Comparison of ENCODE assay signal across 9 cellular contexts in the genomic region with DNA sequence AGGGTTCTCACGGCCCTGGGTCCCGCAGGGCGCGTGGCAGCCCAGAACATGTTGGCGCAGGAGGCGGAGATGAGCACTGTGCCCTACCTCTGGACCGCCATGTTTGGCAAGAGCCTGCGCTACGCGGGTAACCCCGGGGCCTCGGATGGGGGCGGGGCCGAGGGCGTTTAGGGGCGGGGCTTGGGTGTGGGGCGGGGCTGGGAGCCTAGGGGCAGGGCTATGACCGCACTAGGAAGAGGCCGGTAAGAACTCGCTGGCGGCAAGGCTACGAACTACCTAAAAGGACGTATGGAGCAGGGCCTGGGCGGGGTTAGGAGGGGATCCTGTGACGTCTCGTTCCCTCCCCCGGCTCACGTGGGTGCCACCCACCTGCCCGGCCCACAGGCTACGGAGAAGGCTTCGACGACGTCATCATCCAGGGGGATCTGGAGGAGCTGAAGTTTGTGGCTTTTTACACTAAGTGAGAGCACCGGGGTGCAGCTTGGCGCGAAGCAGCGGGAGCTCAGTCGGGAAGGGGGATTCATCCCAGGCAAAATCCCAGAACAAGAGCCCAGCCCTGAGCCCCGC. TPM values are rescaled to one million over a fixed set of nuclear protein-coding genes. Genes with fewer than 3 reads are reported as not detected.
A peak's percentile ranks its signal among the peaks of the same experiment; 100 is the strongest.
DNase-seq lines count a peak whose midpoint lies in the region; ATAC-seq, FAIRE-seq and TF ChIP-seq lines count a peak whose summit lies in the region.
"Had no signal": no experiment of that assay in that cellular context is flagged by ENCODE, and none has a peak within 500 bp of the region (broad histone marks: within the 10 kb centered on the region; RNA-seq: fewer than 3 reads in every experiment).

No MANE protein-coding gene starts in this region.

- peaks cover 0 to 7% (median 0%) of the 10 kb centered on the region in 7 donors for H3K9me3 Mint-ChIP-seq in CD4-positive, CD25-positive, alpha-beta regulatory T cell

- H4K20me1 ChIP-seq in keratinocyte (ENCODE audit: control insufficient read depth, extremely low read depth, insufficient read depth, low read length): no peaks in the 10 kb centered on the region

- peak overlapping the region; percentile 59 for H3K9ac ChIP-seq in keratinocyte (ENCODE audit: control insufficient read depth, extremely low read depth, insufficient read depth, low read length)

- H3K4me1 Mint-ChIP-seq in CD4-positive, CD25-positive, alpha-beta regulatory T cell: peaks cover 0 to 50% (median 25%) of the 10 kb centered on the region in 4 donors

- dilution Hi-C loops in keratinocyte (cut with MboI; ENCODE audit: extremely low pct_ligation_motif_present, low sequenced_read_pairs): no loop called here

- peak overlapping the region; percentile 39 to 85 (median 50) for H3K4me3 Mint-ChIP-seq in CD4-positive, CD25-positive, alpha-beta regulatory T cell

- no peaks in the 10 kb centered on the region for H3K27me3 Mint-ChIP-seq in CD4-positive, CD25-positive, alpha-beta regulatory T cell

- peak overlapping the region in 2 of 3 donors; percentile 56 to 87 for H3K27ac Mint-ChIP-seq in CD4-positive, CD25-positive, alpha-beta regulatory T cell

- H3K4me1 ChIP-seq in CD4-positive, CD25-positive, alpha-beta regulatory T cell (ENCODE audit: control insufficient read depth, insufficient read depth, low read length, poor library complexity, severe bottlenecking): peaks cover 23% of the 10 kb centered on the region
- H3K4me1 ChIP-seq in keratinocyte (ENCODE audit: control insufficient read depth, extremely low read depth, insufficient read depth, low read length): peaks cover 29% of the 10 kb centered on the region

- peaks cover 6% of the 10 kb centered on the region for H3K36me3 Mint-ChIP-seq in CD4-positive, CD25-positive, alpha-beta regulatory T cell

- H3K79me2 ChIP-seq in keratinocyte (ENCODE audit: control insufficient read depth, insufficient read depth, low read length): peaks cover 21% of the 10 kb centered on the region

- H3K4me2 ChIP-seq in keratinocyte (ENCODE audit: control insufficient read depth, extremely low read depth, insufficient read depth, low read depth, low read length): peak overlapping the region; percentile 85

- no peak for TF ChIP-seq CTCF in cardiac fibroblast (IDR thresholded peaks at IDR 0.05; ENCODE audit: low read depth, low read length)
- TF ChIP-seq CTCF in keratinocyte (optimal IDR thresholded peaks at IDR 0.05 in 1 of 3, IDR thresholded peaks at IDR 0.05 in 1 of 3, conservative IDR thresholded peaks at IDR 0.05 in 1 of 3; ENCODE audit: extremely low read depth in 1 of 3, insufficient read depth in 2 of 3, low read length in 3 of 3): no peak

- no peaks in the 10 kb centered on the region for H3K27me3 ChIP-seq in CD4-positive, CD25-positive, alpha-beta regulatory T cell (ENCODE audit: control insufficient read depth, insufficient read depth, low read length)
- H3K27me3 ChIP-seq in keratinocyte (ENCODE audit: control insufficient read depth, extremely low read depth, insufficient read depth, low read length): no peaks in the 10 kb centered on the region

- no peak overlapping the region for H3K27ac ChIP-seq in CD4-positive, CD25-positive, alpha-beta regulatory T cell (ENCODE audit: insufficient read depth, low read length, poor library complexity, severe bottlenecking)
- H3K27ac ChIP-seq in keratinocyte (ENCODE audit: control insufficient read depth, insufficient read depth, low read length): no peak overlapping the region

- peak; percentile 37 to 38 for ATAC-seq in CD4-positive, CD25-positive, alpha-beta regulatory T cell (ENCODE audit: low read depth in 2 of 2)
- ATAC-seq in GM18858 (IDR thresholded peaks at IDR 0.05; ENCODE audit: unreplicated experiment): no peak

- peak overlapping the region; percentile 95 for H2AFZ ChIP-seq in keratinocyte (ENCODE audit: control insufficient read depth, low read length)

- H3K4me3 ChIP-seq in CD4-positive, CD25-positive, alpha-beta regulatory T cell (ENCODE audit: low read depth, low read length): no peak overlapping the region
- H3K4me3 ChIP-seq in cardiac fibroblast (replicated peaks in 1 of 2; ENCODE audit: low read depth in 2 of 2, low read length in 2 of 2): peak overlapping the region; percentile 11 to 30
- peak overlapping the region in 1 of 3 experiments; percentile 66 for H3K4me3 ChIP-seq in keratinocyte (ENCODE audit: control insufficient read depth in 2 of 3, extremely low read depth in 1 of 3, insufficient read depth in 2 of 3, low read depth in 1 of 3, low read length in 3 of 3)

- DNase-seq in CD4-positive, CD25-positive, alpha-beta regulatory T cell: peak; percentile 50 to 57 (median 50)
- DNase-seq in T1000 (lab: John Stamatoyannopoulos, UW) (peak; percentile 42), cardiac fibroblast (ENCODE audit: low read depth in 2 of 2) (peak; percentile 83 to 88), keratinocyte (ENCODE audit: low read depth, low spot score) (peak; percentile 94), dedifferentiated amniotic fluid mesenchymal stem cell (ENCODE audit: extremely low spot score) (no peak), NCI-H2196 (lab: John Stamatoyannopoulos, UW; ENCODE audit: unreplicated experiment) (no peak)
- peak; percentile 55 to 56 for DNase-seq in stimulated activated CD4-positive, alpha-beta T cell treated with anti-CD3 and anti-CD28 coated beads, Interleukin-1b, Interleukin-23, amount 100 ng/mL, for 4 hours (ENCODE audit: low read depth in 2 of 2)

- H3K36me3 ChIP-seq in CD4-positive, CD25-positive, alpha-beta regulatory T cell (ENCODE audit: control insufficient read depth, insufficient read depth, low read length): no peaks in the 10 kb centered on the region
- H3K36me3 ChIP-seq in keratinocyte (ENCODE audit: control insufficient read depth in 2 of 2, extremely low read depth in 1 of 2, insufficient read depth in 2 of 2, low read length in 2 of 2): peaks cover 2 to 6% of the 10 kb centered on the region in 2 experiments

- peaks cover 0 to 9% of the 10 kb centered on the region in 2 experiments for H3K9me3 ChIP-seq in CD4-positive, CD25-positive, alpha-beta regulatory T cell (ENCODE audit: control insufficient read depth in 2 of 2, low read length in 2 of 2)
- peaks cover 7% of the 10 kb centered on the region for H3K9me3 ChIP-seq in keratinocyte (ENCODE audit: control insufficient read depth, low read depth, low read length)

- no peaks in the 10 kb centered on the region for H3K9me1 ChIP-seq in keratinocyte (ENCODE audit: control insufficient read depth, extremely low read depth, insufficient read depth, low read length)

- peak; percentile 61 for FAIRE-seq in keratinocyte (lab: Jason Lieb, UNC)

RNA-seq across cellular contexts. Expression of a gene that starts 2.8 kb away (rescaled TPM):
- total RNA-seq in CD4-positive, CD25-positive, alpha-beta regulatory T cell: 69.4 TPM
- polyA plus RNA-seq in CD4-positive, CD25-positive, alpha-beta regulatory T cell: 10 to 100 TPM in 3 of 4 donors, 1 to 10 TPM in 1; 9.6 to 12.1 (median 11.7) TPM
- 36.3 to 41.6 TPM (median 37.0 TPM) in 3 replicates for polyA plus RNA-seq in keratinocyte
- polyA plus RNA-seq in keratinocyte (2011; ENCODE audit: low read depth): 62.8 TPM
- 16.8 and 24.3 TPM in 2 replicates for polyA plus RNA-seq in keratinocyte (2011; cell fraction: cytosol; rRNA removed)
- 197 and 198 TPM in 2 replicates for polyA plus RNA-seq in keratinocyte (2011; cell fraction: nucleus; rRNA removed)
- 21.9 and 28.0 TPM in 2 replicates for polyA plus RNA-seq in keratinocyte (2012; ENCODE audit: low replicate concordance)
- 41.7 to 114 TPM (median 62.4 TPM) in 3 replicates for polyA minus RNA-seq in keratinocyte
- polyA minus RNA-seq in keratinocyte (2011; cell fraction: cytosol; rRNA and poly(A)+ RNA removed): 21.5 TPM
- 54.1 and 60.0 TPM in 2 replicates for polyA minus RNA-seq in keratinocyte (2011; cell fraction: nucleus; rRNA and poly(A)+ RNA removed)

RNA-seq across cellular contexts. Expression of a gene that starts 12.3 kb away (rescaled TPM):
- total RNA-seq in CD4-positive, CD25-positive, alpha-beta regulatory T cell: 0.49 TPM
- not detected for polyA plus RNA-seq in CD4-positive, CD25-positive, alpha-beta regulatory T cell
- 0.56 to 1.1 TPM (median 0.59 TPM) in 3 replicates for polyA plus RNA-seq in keratinocyte
- 0.36 TPM for polyA plus RNA-seq in keratinocyte (2011; ENCODE audit: low read depth)
- polyA plus RNA-seq in keratinocyte (2011; cell fraction: cytosol; rRNA removed): 0.39 and 1.1 TPM in 2 replicates
- 3.4 and 5.3 TPM in 2 replicates for polyA plus RNA-seq in keratinocyte (2011; cell fraction: nucleus; rRNA removed)
- polyA plus RNA-seq in keratinocyte (2012; ENCODE audit: low replicate concordance): 0.62 and 0.69 TPM in 2 replicates
- 0.29 to 0.30 TPM in 2 of 3 replicates, not detected in the other for polyA minus RNA-seq in keratinocyte
- 1.7 TPM for polyA minus RNA-seq in keratinocyte (2011; cell fraction: cytosol; rRNA and poly(A)+ RNA removed)
- 1.2 and 1.4 TPM in 2 replicates for polyA minus RNA-seq in keratinocyte (2011; cell fraction: nucleus; rRNA and poly(A)+ RNA removed)

RNA-seq across cellular contexts. Expression of a gene that starts 22.6 kb away (rescaled TPM):
- total RNA-seq in CD4-positive, CD25-positive, alpha-beta regulatory T cell: 41.7 TPM
- 10 to 100 TPM; 38.5 to 58.0 (median 47.4) TPM for polyA plus RNA-seq in CD4-positive, CD25-positive, alpha-beta regulatory T cell
- polyA plus RNA-seq in keratinocyte: 10.4 to 14.8 TPM (median 14.2 TPM) in 3 replicates
- polyA plus RNA-seq in keratinocyte (2011; ENCODE audit: low read depth): 11.7 TPM
- 5.6 and 10.7 TPM in 2 replicates for polyA plus RNA-seq in keratinocyte (2011; cell fraction: cytosol; rRNA removed)
- 11.0 and 12.6 TPM in 2 replicates for polyA plus RNA-seq in keratinocyte (2011; cell fraction: nucleus; rRNA removed)
- 7.7 and 14.4 TPM in 2 replicates for polyA plus RNA-seq in keratinocyte (2012; ENCODE audit: low replicate concordance)
- 4.3 to 6.5 TPM (median 6.4 TPM) in 3 replicates for polyA minus RNA-seq in keratinocyte
- 6.7 TPM for polyA minus RNA-seq in keratinocyte (2011; cell fraction: cytosol; rRNA and poly(A)+ RNA removed)
- 3.2 and 4.9 TPM in 2 replicates for polyA minus RNA-seq in keratinocyte (2011; cell fraction: nucleus; rRNA and poly(A)+ RNA removed)

RNA-seq across cellular contexts. Expression of a gene that starts 35.6 kb away (rescaled TPM):
- 0.59 TPM for total RNA-seq in CD4-positive, CD25-positive, alpha-beta regulatory T cell
- under 1 TPM in 1 of 4 donors, not detected in 3; 0.10 TPM for polyA plus RNA-seq in CD4-positive, CD25-positive, alpha-beta regulatory T cell
- polyA plus RNA-seq in keratinocyte: 0.65 to 1.0 TPM (median 0.87 TPM) in 3 replicates
- not detected for polyA plus RNA-seq in keratinocyte (2011; ENCODE audit: low read depth)
- polyA plus RNA-seq in keratinocyte (2011; cell fraction: cytosol; rRNA removed): 0.26 and 0.45 TPM in 2 replicates
- polyA plus RNA-seq in keratinocyte (2011; cell fraction: nucleus; rRNA removed): 3.3 and 4.8 TPM in 2 replicates
- 0.72 and 1.2 TPM in 2 replicates for polyA plus RNA-seq in keratinocyte (2012; ENCODE audit: low replicate concordance)
- 0.53 to 1.3 TPM (median 0.69 TPM) in 3 replicates for polyA minus RNA-seq in keratinocyte
- polyA minus RNA-seq in keratinocyte (2011; cell fraction: cytosol; rRNA and poly(A)+ RNA removed): not detected
- polyA minus RNA-seq in keratinocyte (2011; cell fraction: nucleus; rRNA and poly(A)+ RNA removed): 0.54 and 1.1 TPM in 2 replicates

RNA-seq across cellular contexts. Expression of a gene that starts 53.0 kb away (rescaled TPM):
- total RNA-seq in CD4-positive, CD25-positive, alpha-beta regulatory T cell: not detected
- under 1 TPM in 1 of 4 donors, not detected in 3; 0.09 TPM for polyA plus RNA-seq in CD4-positive, CD25-positive, alpha-beta regulatory T cell
- 0.05 to 0.18 TPM (median 0.10 TPM) in 3 replicates for polyA plus RNA-seq in keratinocyte
- not detected for polyA plus RNA-seq in keratinocyte (2011; ENCODE audit: low read depth)
- 0.04 and 0.16 TPM in 2 replicates for polyA plus RNA-seq in keratinocyte (2011; cell fraction: cytosol; rRNA removed)
- polyA plus RNA-seq in keratinocyte (2011; cell fraction: nucleus; rRNA removed): 0.38 and 0.45 TPM in 2 replicates
- polyA plus RNA-seq in keratinocyte (2012; ENCODE audit: low replicate concordance): 0.10 and 0.48 TPM in 2 replicates
- polyA minus RNA-seq in keratinocyte: 0.40 to 0.75 TPM (median 0.54 TPM) in 3 replicates
- polyA minus RNA-seq in keratinocyte (2011; cell fraction: cytosol; rRNA and poly(A)+ RNA removed): not detected
- 0.31 and 0.63 TPM in 2 replicates for polyA minus RNA-seq in keratinocyte (2011; cell fraction: nucleus; rRNA and poly(A)+ RNA removed)
- total RNA-seq: glomerular endothelial cell had no signal

Comparison
In these comparisons a context has a peak if more than half of its experiments do, and no peak if none do; other contexts are left out.
1. DNase-seq: peak in CD4-positive, CD25-positive, alpha-beta regulatory T cell (3 of 3), T1000 (single experiment), cardiac fibroblast (2 of 2), keratinocyte (single experiment) and stimulated activated CD4-positive, alpha-beta T cell treated with anti-CD3 and anti-CD28 coated beads, Interleukin-1b, Interleukin-23, amount 100 ng/mL, for 4 hours (2 of 2); none in dedifferentiated amniotic fluid mesenchymal stem cell (single experiment) and NCI-H2196 (single experiment).